2 cellular contexts compared by ENCODE assay signal in genomic region chr20:58895796-58896180, GRCh38.
TF ChIP-seq lines count a peak whose summit lies in the region.

No MANE protein-coding gene starts in this region.

TF ChIP-seq in IMR-90, 13 proteins besides CTCF, POLR2A, EP300 and RAD21:
- no peak for TF ChIP-seq NFE2L2 (IDR thresholded peaks at IDR 0.05; ENCODE audit: low read depth, low read length)
- TF ChIP-seq CEBPB (IDR thresholded peaks at IDR 0.05; ENCODE audit: low read depth, low read length), result no peak
- TF ChIP-seq BHLHE40 (IDR thresholded peaks at IDR 0.05; ENCODE audit: low read depth, low read length), result no peak
- no peak for TF ChIP-seq ELK1 (IDR thresholded peaks at IDR 0.05; ENCODE audit: borderline replicate concordance, low read depth, low read length)
- TF ChIP-seq RFX5 (IDR thresholded peaks at IDR 0.05; ENCODE audit: low read depth, low read length), result no peak
- no peak for TF ChIP-seq USF2 (IDR thresholded peaks at IDR 0.05; ENCODE audit: low read depth, low read length)
- TF ChIP-seq MXI1 (IDR thresholded peaks at IDR 0.05; ENCODE audit: borderline replicate concordance, low read depth, low read length), result no peak
- no peak for TF ChIP-seq SMC3 (IDR thresholded peaks at IDR 0.05; ENCODE audit: low read depth, low read length)
- no peak for TF ChIP-seq FOS (IDR thresholded peaks at IDR 0.05; ENCODE audit: low read depth, low read length)

TF ChIP-seq in neural cell, 6 proteins besides CTCF, POLR2A, EP300 and RAD21:
- no peak for TF ChIP-seq REST (IDR thresholded peaks at IDR 0.05; ENCODE audit: borderline replicate concordance)
- no peak for TF ChIP-seq MXI1 (conservative IDR thresholded peaks at IDR 0.05; ENCODE audit: poor library complexity, severe bottlenecking)
- TF ChIP-seq SMC3 (conservative IDR thresholded peaks at IDR 0.05; ENCODE audit: poor library complexity), result no peak
- no peak for TF ChIP-seq POLR2AphosphoS5 (IDR thresholded peaks at IDR 0.05)
- no peak for TF ChIP-seq EZH2 (IDR thresholded peaks at IDR 0.05; ENCODE audit: borderline replicate concordance, insufficient read depth, low read length, poor library complexity, severe bottlenecking)
- no peak for TF ChIP-seq TAF1 (IDR thresholded peaks at IDR 0.05; ENCODE audit: low read depth)
